In the genomic region with DNA sequence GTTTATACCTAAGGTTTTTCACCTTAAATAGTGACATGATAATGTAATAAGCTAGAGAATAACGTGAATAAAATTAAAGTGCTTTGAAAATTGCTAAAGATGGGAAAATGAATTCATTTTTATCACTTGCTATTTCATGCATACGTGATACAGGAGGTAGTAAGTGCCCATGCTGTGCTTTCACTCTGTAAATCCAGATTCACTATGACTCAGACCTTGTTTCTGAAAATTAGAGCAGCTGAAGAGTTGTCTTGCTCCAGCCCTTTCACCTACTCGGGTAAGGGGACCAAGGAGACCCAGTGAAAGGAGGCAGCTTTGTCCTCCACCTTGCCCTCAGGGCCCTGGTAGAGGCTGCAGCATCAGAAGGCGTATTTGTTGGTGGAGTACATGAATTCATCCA, we compare ENCODE assay signal across 18 cellular contexts.
DNase-seq lines count a peak whose midpoint lies in the region; ATAC-seq lines count a peak whose summit lies in the region.
"Had no signal": no experiment of that assay in that cellular context is flagged by ENCODE, and none has a peak within 500 bp of the region (broad histone marks: within the 10 kb centered on the region; RNA-seq: fewer than 3 reads in every experiment).

No MANE protein-coding gene starts in this region.

- H3K9me3 ChIP-seq in right cardiac atrium (ENCODE audit: control insufficient read depth, low read length) = peaks cover 4% of the 10 kb centered on the region
- H3K9me3 ChIP-seq: tibial nerve had no signal

- no peak for DNase-seq in activated T-helper 1 cell treated with anti-CD3 and anti-CD28 coated beads, Interleukin-12 subunit alpha, Interleukin-12 subunit beta, Interleukin-2, Interleukin-4 antibody, amounts not matched to agents 30 ng/mL and 10 ng/mL and 1 ng/mL, durations not matched to agents 14 hours and 24 hours and 36 hours (ENCODE audit: low spot score)
- DNase-seq in right cardiac atrium (no peak), cerebellar cortex (ENCODE audit: low spot score) (no peak)
- DNase-seq in stimulated activated naive CD4-positive, alpha-beta T cell treated with Interleukin-2 at 50 U/mL for 16 hours (lab: John Stamatoyannopoulos, UW) = no peak
- DNase-seq: amniotic stem cell, cerebellar nuclear complex, NCI-H146, NCI-H446 treated with DMSO at 0.1 percent for 48 hours, nephron progenitor cell, OCI-M1, retina had no signal

- no peaks in the 10 kb centered on the region for H3K9me3 Mint-ChIP-seq in activated T-helper 1 cell treated with anti-CD3 and anti-CD28 coated beads, Interleukin-12 subunit alpha, Interleukin-12 subunit beta, Interleukin-2, Interleukin-4 antibody, amounts not matched to agents 30 ng/mL and 10 ng/mL and 1 ng/mL, durations not matched to agents 14 hours and 24 hours and 36 hours

- peaks cover 30% of the 10 kb centered on the region for H3K4me1 Mint-ChIP-seq in activated T-helper 1 cell treated with anti-CD3 and anti-CD28 coated beads, Interleukin-12 subunit alpha, Interleukin-12 subunit beta, Interleukin-2, Interleukin-4 antibody, amounts not matched to agents 30 ng/mL and 10 ng/mL and 1 ng/mL, durations not matched to agents 14 hours and 24 hours and 36 hours (ENCODE audit: low read depth)

- H3K27me3 ChIP-seq in right cardiac atrium (ENCODE audit: control insufficient read depth, insufficient read depth) = no peaks in the 10 kb centered on the region
- H3K27me3 ChIP-seq: tibial nerve had no signal

- no peak overlapping the region for H3K4me3 ChIP-seq in right cardiac atrium (ENCODE audit: low read length)
- H3K4me3 ChIP-seq: lung, tibial nerve had no signal

- WGBS in right cardiac atrium = 97% methylated on average over 4 of the region's 4 CpGs

- H3K27me3 Mint-ChIP-seq in activated T-helper 1 cell treated with anti-CD3 and anti-CD28 coated beads, Interleukin-12 subunit alpha, Interleukin-12 subunit beta, Interleukin-2, Interleukin-4 antibody, amounts not matched to agents 30 ng/mL and 10 ng/mL and 1 ng/mL, durations not matched to agents 14 hours and 24 hours and 36 hours (ENCODE audit: insufficient read depth) = no peaks in the 10 kb centered on the region

- peaks cover 6% of the 10 kb centered on the region for H3K36me3 Mint-ChIP-seq in activated T-helper 1 cell treated with anti-CD3 and anti-CD28 coated beads, Interleukin-12 subunit alpha, Interleukin-12 subunit beta, Interleukin-2, Interleukin-4 antibody, amounts not matched to agents 30 ng/mL and 10 ng/mL and 1 ng/mL, durations not matched to agents 14 hours and 24 hours and 36 hours (ENCODE audit: low read depth)

- peak; percentile 89 for ATAC-seq in GM18519 (IDR thresholded peaks at IDR 0.05; ENCODE audit: low FRiP score, unreplicated experiment)
- peak; percentile 65 for ATAC-seq in GM21360 (IDR thresholded peaks at IDR 0.05; ENCODE audit: unreplicated experiment)
- peak; percentile 48 for ATAC-seq in HG02981 (IDR thresholded peaks at IDR 0.05; ENCODE audit: unreplicated experiment)
- no peak for ATAC-seq in right cardiac atrium

- peak overlapping the region; percentile 59 for H3K27ac Mint-ChIP-seq in activated T-helper 1 cell treated with anti-CD3 and anti-CD28 coated beads, Interleukin-12 subunit alpha, Interleukin-12 subunit beta, Interleukin-2, Interleukin-4 antibody, amounts not matched to agents 30 ng/mL and 10 ng/mL and 1 ng/mL, durations not matched to agents 14 hours and 24 hours and 36 hours
- H3K27ac Mint-ChIP-seq: nephron progenitor cell had no signal

- H3K4me3 Mint-ChIP-seq in activated T-helper 1 cell treated with anti-CD3 and anti-CD28 coated beads, Interleukin-12 subunit alpha, Interleukin-12 subunit beta, Interleukin-2, Interleukin-4 antibody, amounts not matched to agents 30 ng/mL and 10 ng/mL and 1 ng/mL, durations not matched to agents 14 hours and 24 hours and 36 hours = no peak overlapping the region
- H3K4me3 Mint-ChIP-seq: nephron progenitor cell had no signal

- H3K4me1 ChIP-seq in right cardiac atrium (ENCODE audit: control insufficient read depth, insufficient read depth, low read length) = peaks cover under 1% of the 10 kb centered on the region

- intact Hi-C loops in activated T-helper 1 cell treated with anti-CD3 and anti-CD28 coated beads, Interleukin-12 subunit alpha, Interleukin-12 subunit beta, Interleukin-2, Interleukin-4 antibody, amounts not matched to agents 30 ng/mL and 10 ng/mL and 1 ng/mL, durations not matched to agents 14 hours and 24 hours and 36 hours (cut with micrococcal nuclease) = loop anchor here (2.0 kb wide), 1 partner anchor 23 kb away; no protein-coding TSS in a partner anchor
- intact Hi-C loops in right cardiac atrium (cut with DNase I) = no loop called here

- H3K27ac ChIP-seq in right cardiac atrium (ENCODE audit: low read length) = no peak overlapping the region
- H3K27ac ChIP-seq: C4-2B, tibial nerve, VCaP had no signal

Comparison
In these comparisons a context has a peak if more than half of its experiments do, and no peak if none do; other contexts are left out.
1. ATAC-seq: peak in GM18519 (single experiment), GM21360 (single experiment) and HG02981 (single experiment); none in right cardiac atrium (0 of 2).